ENCODE assay signal across 8 cellular contexts in the genomic region with DNA sequence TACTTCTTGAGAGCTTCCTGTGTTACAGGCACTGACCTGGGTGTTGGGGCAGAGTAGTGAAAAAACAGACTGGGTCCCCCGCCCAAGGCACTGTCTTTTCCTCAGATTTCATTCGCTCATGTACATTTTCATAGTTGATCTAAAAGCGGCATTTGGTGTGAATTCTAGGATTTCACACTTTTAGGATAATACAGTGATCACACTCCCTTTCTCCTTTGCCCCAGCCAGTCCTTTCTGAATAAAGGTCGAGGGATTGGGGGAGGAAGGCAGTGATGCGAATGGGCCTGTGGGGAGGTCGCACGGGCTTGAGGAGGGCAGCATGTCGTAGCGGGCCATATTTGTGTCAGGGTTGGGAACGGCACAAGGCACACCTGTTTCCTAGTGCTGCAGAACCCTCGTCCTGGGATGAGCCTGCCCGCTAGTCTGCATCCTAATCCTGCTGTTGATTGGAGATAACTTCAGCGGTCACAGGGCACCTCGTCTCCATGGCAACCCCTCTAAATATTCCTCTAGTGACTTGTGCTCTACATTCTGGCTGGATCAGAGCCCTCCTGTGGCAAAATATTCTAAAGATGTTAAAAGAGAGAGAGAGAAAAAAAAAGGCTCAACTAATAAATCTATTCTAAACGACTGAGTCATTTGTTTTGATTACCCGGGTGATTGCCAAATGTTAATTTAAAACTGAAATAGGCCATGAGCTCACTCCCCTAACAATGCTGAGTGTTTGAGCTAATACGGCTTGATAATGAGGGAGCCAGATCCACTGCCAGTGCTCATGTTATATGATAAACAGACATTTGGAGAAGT. TPM values are rescaled to one million over a fixed set of nuclear protein-coding genes. Genes with fewer than 3 reads are reported as not detected.
DNase-seq lines count a peak whose midpoint lies in the region; ATAC-seq and TF ChIP-seq lines count a peak whose summit lies in the region.

No MANE protein-coding gene starts in this region.

- peaks cover 2% of the 10 kb centered on the region for H3K4me1 Mint-ChIP-seq in activated T-cell treated with anti-CD3 and anti-CD28 coated beads, Interleukin-2, amount 50 U/mL, for 4 hours (ENCODE audit: low read depth)
- H3K4me1 Mint-ChIP-seq in activated naive CD4-positive, alpha-beta T cell treated with anti-CD3 and anti-CD28 coated beads for 36 hours (ENCODE audit: low read depth): peaks cover 1% of the 10 kb centered on the region

- no peak overlapping the region for H2AFZ ChIP-seq in PC-3 (ENCODE audit: low read length)

- no peaks in the 10 kb centered on the region for H3K27me3 ChIP-seq in PC-3 (ENCODE audit: low read length)

- no TSS peak for BruUV-seq in PC-3 (replicated peaks; lab: Mats Ljungman, UMichigan)

- H3K4me3 Mint-ChIP-seq in activated T-cell treated with anti-CD3 and anti-CD28 coated beads, Interleukin-2, amount 50 U/mL, for 4 hours: no peak overlapping the region
- no peak overlapping the region for H3K4me3 Mint-ChIP-seq in activated naive CD4-positive, alpha-beta T cell treated with anti-CD3 and anti-CD28 coated beads for 36 hours

- H3F3A ChIP-seq in PC-3 (ENCODE audit: low read length, unreplicated experiment): no peaks in the 10 kb centered on the region

- no peak overlapping the region for H3K4me3 ChIP-seq in PC-3 (ENCODE audit: low read length)
- H3K4me3 ChIP-seq in fibroblast of pulmonary artery (replicated peaks; ENCODE audit: low read depth, low read length): no peak overlapping the region

- intact Hi-C loops in PC-3 (cut with micrococcal nuclease): no loop called here
- intact Hi-C loops in activated naive CD4-positive, alpha-beta T cell treated with anti-CD3 and anti-CD28 coated beads for 36 hours (cut with micrococcal nuclease): loop anchor here (5.0 to 10.0 kb wide), 2 partner anchors 33 to 244 kb away; no protein-coding TSS in a partner anchor

- POLR2A ChIA-PET in PC-3 (lab: Charles Lee; ENCODE audit: unreplicated experiment): no interaction called here

- no peaks in the 10 kb centered on the region for H3K9me3 ChIP-seq in PC-3 (ENCODE audit: low read length)

- no peaks in the 10 kb centered on the region for H3K36me3 ChIP-seq in PC-3 (ENCODE audit: low read depth, low read length)

- peaks cover 12% of the 10 kb centered on the region; the same call in 1 of the 2 replicates for H3K79me2 ChIP-seq in PC-3 (ENCODE audit: low read length)

- H3K9me2 ChIP-seq in PC-3 (replicated peaks; ENCODE audit: low read length): no peaks in the 10 kb centered on the region

- no peaks in the 10 kb centered on the region for H4K20me1 ChIP-seq in PC-3 (ENCODE audit: low read length)

- no peaks in the 10 kb centered on the region for H3K9me3 Mint-ChIP-seq in activated T-cell treated with anti-CD3 and anti-CD28 coated beads, Interleukin-2, amount 50 U/mL, for 4 hours
- no peaks in the 10 kb centered on the region for H3K9me3 Mint-ChIP-seq in activated naive CD4-positive, alpha-beta T cell treated with anti-CD3 and anti-CD28 coated beads for 36 hours

- H3K27ac ChIP-seq in PC-3 (ENCODE audit: low read length): 0 out of 2 replicates have a peak overlapping the region, but pooled peaks have one; percentile 11

- peak; percentile 97 for DNase-seq in EH (ENCODE audit: low read depth)
- peak; percentile 39 for DNase-seq in PC-3
- DNase-seq in fibroblast of pulmonary artery (ENCODE audit: low read depth): peak; percentile 83
- no peak for DNase-seq in omental fat pad (ENCODE audit: low spot score)
- no peak for DNase-seq in activated T-cell treated with anti-CD3 and anti-CD28 coated beads, Interleukin-2, amount 50 U/mL, for 4 hours
- DNase-seq in 8988T: no peak
- DNase-seq in activated naive CD4-positive, alpha-beta T cell treated with anti-CD3 and anti-CD28 coated beads for 36 hours: no peak

- no peak for TF ChIP-seq CTCF in PC-3 (conservative IDR thresholded peaks at IDR 0.05; ENCODE audit: low read depth, low read length)
- no peak for TF ChIP-seq CTCF in fibroblast of pulmonary artery (IDR thresholded peaks at IDR 0.05; ENCODE audit: low read length, missing control alignments)
- no peak for TF ChIP-seq CTCF in omental fat pad (IDR thresholded peaks at IDR 0.05)

- H3K27me3 Mint-ChIP-seq in activated T-cell treated with anti-CD3 and anti-CD28 coated beads, Interleukin-2, amount 50 U/mL, for 4 hours (ENCODE audit: low read depth): no peaks in the 10 kb centered on the region
- H3K27me3 Mint-ChIP-seq in activated naive CD4-positive, alpha-beta T cell treated with anti-CD3 and anti-CD28 coated beads for 36 hours (ENCODE audit: low read depth): no peaks in the 10 kb centered on the region

- H3K27ac Mint-ChIP-seq in activated naive CD4-positive, alpha-beta T cell treated with anti-CD3 and anti-CD28 coated beads for 36 hours: no peak overlapping the region

- H3K4me2 ChIP-seq in PC-3 (ENCODE audit: low read length): 0 out of 2 replicates have a peak overlapping the region, but pooled peaks have one; percentile 6

- peak; percentile 60 for ATAC-seq in PC-3
- ATAC-seq in omental fat pad (ENCODE audit: low FRiP score): peak; percentile 69
- ATAC-seq in activated T-cell treated with anti-CD3 and anti-CD28 coated beads, Interleukin-2, amount 50 U/mL, for 4 hours: no peak
- ATAC-seq in GM21737 (IDR thresholded peaks at IDR 0.05; ENCODE audit: unreplicated experiment): no peak

- H3K9ac ChIP-seq in PC-3 (ENCODE audit: low read length): no peak overlapping the region

- CTCF ChIA-PET in PC-3 (lab: Charles Lee): interaction anchor here (0.6 kb wide), 1 partner anchor 541 kb away, joined by 4 read pairs; no protein-coding TSS in a partner anchor
- CTCF ChIA-PET in activated naive CD4-positive, alpha-beta T cell treated with anti-CD3 and anti-CD28 coated beads for 36 hours (lab: Charles Lee): interaction anchor here (0.6 kb wide), 1 partner anchor 10 kb away, joined by 6 read pairs; no protein-coding TSS in a partner anchor

- H3K4me1 ChIP-seq in PC-3 (ENCODE audit: insufficient read depth, low read length): peaks cover 28% of the 10 kb centered on the region

- H3K36me3 Mint-ChIP-seq in activated T-cell treated with anti-CD3 and anti-CD28 coated beads, Interleukin-2, amount 50 U/mL, for 4 hours (ENCODE audit: insufficient read depth): no peaks in the 10 kb centered on the region
- H3K36me3 Mint-ChIP-seq in activated naive CD4-positive, alpha-beta T cell treated with anti-CD3 and anti-CD28 coated beads for 36 hours (ENCODE audit: low read depth): no peaks in the 10 kb centered on the region

RNA-seq across cellular contexts. Expression of a gene that starts 21.8 kb away (rescaled TPM):
- total RNA-seq in PC-3 (2014; rRNA removed) (42.4 and 51.8 TPM in 2 replicates), omental fat pad (1,000 to 10,000 TPM in 3 of 4 donors, 100 to 1,000 TPM in 1; 361 to 3,943 (median 1,771) TPM)
- 10 to 100 TPM in 1 of 3 donors, 1 to 10 TPM in 2; 7.0 to 13.1 (median 8.8) TPM for total RNA-seq in activated T-cell treated with anti-CD3 and anti-CD28 coated beads, Interleukin-2, amount 50 U/mL, for 4 hours
- 10 to 100 TPM; 17.7 to 20.5 TPM for total RNA-seq in activated naive CD4-positive, alpha-beta T cell treated with anti-CD3 and anti-CD28 coated beads for 36 hours

Comparison
In these comparisons a context has a peak if more than half of its experiments do, and no peak if none do; other contexts are left out.
1. DNase-seq: peak in EH (single experiment), PC-3 (single experiment) and fibroblast of pulmonary artery (single experiment); none in omental fat pad (single experiment), activated T-cell treated with anti-CD3 and anti-CD28 coated beads, Interleukin-2, amount 50 U/mL, for 4 hours (single experiment), 8988T (single experiment) and activated naive CD4-positive, alpha-beta T cell treated with anti-CD3 and anti-CD28 coated beads for 36 hours (single experiment).
2. ATAC-seq: peak in PC-3 (single experiment) and omental fat pad (single experiment); none in activated T-cell treated with anti-CD3 and anti-CD28 coated beads, Interleukin-2, amount 50 U/mL, for 4 hours (0 of 2) and GM21737 (single experiment).